ENCODE assay signal across 12 cellular contexts in genomic region chr11:1570531-1570895, GRCh38. TPM values are rescaled to one million over a fixed set of nuclear protein-coding genes. Genes with fewer than 3 reads are reported as not detected.
A peak's percentile ranks its signal among the peaks of the same experiment; 100 is the strongest.
DNase-seq lines count a peak whose midpoint lies in the region; ATAC-seq and TF ChIP-seq lines count a peak whose summit lies in the region.
"Had no signal": no experiment of that assay in that cellular context is flagged by ENCODE, and none has a peak within 500 bp of the region (broad histone marks: within the 10 kb centered on the region; RNA-seq: fewer than 3 reads in every experiment).

No MANE protein-coding gene starts in this region.

- CTCF ChIA-PET in activated CD8-positive, alpha-beta T cell treated with anti-CD3 and anti-CD28 coated beads, Interleukin-2, amount 10 ng/mL, durations not matched to agents 7 days and 5 days (lab: Charles Lee) = no interaction called here

- no peak overlapping the region for H4K8ac ChIP-seq in H9 (replicated peaks; ENCODE audit: insufficient read length, low read depth, low read length)

- ATAC-seq in activated CD8-positive, alpha-beta T cell treated with anti-CD3 and anti-CD28 coated beads, Interleukin-2, amount 10 ng/mL, durations not matched to agents 7 days and 5 days = no peak
- no peak for ATAC-seq in GM21423 (IDR thresholded peaks at IDR 0.05; ENCODE audit: unreplicated experiment)

- no peak overlapping the region for H3K56ac ChIP-seq in H9 (ENCODE audit: insufficient read length, low read depth, low read length)

- POLR2A ChIA-PET in activated CD8-positive, alpha-beta T cell treated with anti-CD3 and anti-CD28 coated beads, Interleukin-2, amount 10 ng/mL, durations not matched to agents 7 days and 5 days (lab: Charles Lee) = no interaction called here

- no peak overlapping the region for H3K14ac ChIP-seq in H9 (ENCODE audit: insufficient read depth, low read length)

- no peaks in the 10 kb centered on the region for H4K20me1 ChIP-seq in H9 (ENCODE audit: control insufficient read depth, insufficient read depth, insufficient read length)
- H4K20me1 ChIP-seq in hepatocyte (ENCODE audit: insufficient read depth, poor library complexity, severe bottlenecking) = peaks cover 42% of the 10 kb centered on the region

- H3T11ph ChIP-seq in H9 (ENCODE audit: low read length) = no peak overlapping the region

- H2BK5ac ChIP-seq in H9 (ENCODE audit: insufficient read length, low read length) = no peak overlapping the region

- H2BK120ac ChIP-seq in H9 (ENCODE audit: low read depth, low read length, poor library complexity, severe bottlenecking) = no peak overlapping the region

- H3K4me2 ChIP-seq in H9 (ENCODE audit: insufficient read depth, insufficient read length, low read length) = no peak overlapping the region
- H3K4me2 ChIP-seq in hepatocyte = peak overlapping the region; percentile 92

- no peaks in the 10 kb centered on the region for H3K36me3 Mint-ChIP-seq in H9 (ENCODE audit: insufficient read depth in 1 of 3, low read depth in 3 of 3)
- H3K36me3 Mint-ChIP-seq in activated CD8-positive, alpha-beta T cell treated with anti-CD3 and anti-CD28 coated beads, Interleukin-2, amount 10 ng/mL, durations not matched to agents 7 days and 5 days (ENCODE audit: low read depth) = no peaks in the 10 kb centered on the region

- peaks cover 25 to 46% of the 10 kb centered on the region in 2 experiments for H3K4me1 Mint-ChIP-seq in H9
- peaks cover 15% of the 10 kb centered on the region for H3K4me1 Mint-ChIP-seq in activated CD8-positive, alpha-beta T cell treated with anti-CD3 and anti-CD28 coated beads, Interleukin-2, amount 10 ng/mL, durations not matched to agents 7 days and 5 days (ENCODE audit: low read depth)

- no peak for TF ChIP-seq CTCF in H9 (conservative IDR thresholded peaks at IDR 0.05)
- TF ChIP-seq CTCF in hepatocyte (IDR thresholded peaks at IDR 0.05; ENCODE audit: poor library complexity) = no peak

- no peaks in the 10 kb centered on the region for H3K79me1 ChIP-seq in H9 (ENCODE audit: insufficient read depth, low read depth, low read length, poor library complexity, severe bottlenecking)

- H3K27ac ChIP-seq in H9 (ENCODE audit: insufficient read length, low read depth, low read length) = no peak overlapping the region
- H3K27ac ChIP-seq in hepatocyte = no peak overlapping the region
- H3K27ac ChIP-seq in skeletal muscle tissue (ENCODE audit: low read depth, low read length) = peak overlapping the region; percentile 73

- H2BK20ac ChIP-seq in H9 (ENCODE audit: low read depth, low read length, poor library complexity, severe bottlenecking) = no peak overlapping the region

- H4K91ac ChIP-seq in H9 (ENCODE audit: insufficient read length, low read depth, low read length) = no peak overlapping the region

- no peaks in the 10 kb centered on the region for H3K9me3 Mint-ChIP-seq in H9
- H3K9me3 Mint-ChIP-seq in activated CD8-positive, alpha-beta T cell treated with anti-CD3 and anti-CD28 coated beads, Interleukin-2, amount 10 ng/mL, durations not matched to agents 7 days and 5 days (ENCODE audit: insufficient read depth) = no peaks in the 10 kb centered on the region

- H2AK5ac ChIP-seq in H9 (ENCODE audit: insufficient read length, low read length) = no peak overlapping the region

- H3K4me1 ChIP-seq in H9 (ENCODE audit: insufficient read depth, low read length) (no peaks in the 10 kb centered on the region), hepatocyte (ENCODE audit: insufficient read depth) (peaks cover 17% of the 10 kb centered on the region), skeletal muscle tissue (ENCODE audit: control insufficient read depth in 3 of 3, insufficient read depth in 3 of 3, low read length in 3 of 3) (peaks cover 21 to 69% (median 68%) of the 10 kb centered on the region in 3 donors)

- DNase-seq in H9 (no peak), hepatocyte (ENCODE audit: low spot score) (no peak), NCI-H524 (lab: John Stamatoyannopoulos, UW) (no peak), EL (no peak)
- DNase-seq in activated CD8-positive, alpha-beta T cell treated with anti-CD3 and anti-CD28 coated beads, Interleukin-2, amount 10 ng/mL, durations not matched to agents 7 days and 5 days = no peak
- DNase-seq in stimulated activated CD4-positive, alpha-beta T cell treated with anti-CD3 and anti-CD28 coated beads, Interleukin-12 subunit alpha, Interleukin-12 subunit beta, amount 100 ng/mL, for 4 hours = no peak
- DNase-seq: activated gamma-delta T cell, NCI-H1930 had no signal

- H3K9me3 ChIP-seq in H9 (ENCODE audit: control insufficient read depth, low read depth, low read length) (no peaks in the 10 kb centered on the region), hepatocyte (ENCODE audit: low read depth) (no peaks in the 10 kb centered on the region), skeletal muscle tissue (ENCODE audit: control insufficient read depth in 3 of 3, low read length in 3 of 3) (no peaks in the 10 kb centered on the region)
- H3K9me3 ChIP-seq: ovary had no signal

- H3K27me3 ChIP-seq in H9 (ENCODE audit: insufficient read depth, low read length) = peaks cover 19% of the 10 kb centered on the region
- peaks cover 20% of the 10 kb centered on the region for H3K27me3 ChIP-seq in hepatocyte
- H3K27me3 ChIP-seq in skeletal muscle tissue (ENCODE audit: control insufficient read depth in 3 of 3, insufficient read depth in 3 of 3, low read length in 3 of 3) = peaks cover 0 to 4% (median 0%) of the 10 kb centered on the region in 3 donors
- H3K27me3 ChIP-seq: ovary had no signal

- no peak overlapping the region for H3K23ac ChIP-seq in H9 (ENCODE audit: insufficient read length, low read depth, low read length)

- no peaks in the 10 kb centered on the region for H3K36me3 ChIP-seq in hepatocyte (replicated peaks; ENCODE audit: insufficient read depth, low read depth)
- no peaks in the 10 kb centered on the region for H3K36me3 ChIP-seq in skeletal muscle tissue (ENCODE audit: control insufficient read depth in 3 of 3, insufficient read depth in 3 of 3, low read length in 3 of 3)
- H3K36me3 ChIP-seq: ovary had no signal

- H3K9me2 ChIP-seq in hepatocyte (replicated peaks; ENCODE audit: insufficient read depth) = no peaks in the 10 kb centered on the region

- H3K4me3 Mint-ChIP-seq in H9 = peak overlapping the region; percentile 44 to 63; a peak in 3 of 5 replicates
- peak overlapping the region; percentile 43 for H3K4me3 Mint-ChIP-seq in activated CD8-positive, alpha-beta T cell treated with anti-CD3 and anti-CD28 coated beads, Interleukin-2, amount 10 ng/mL, durations not matched to agents 7 days and 5 days

- H3K79me2 ChIP-seq in H9 (ENCODE audit: insufficient read depth, low read length) (no peaks in the 10 kb centered on the region), hepatocyte (peaks cover 20% of the 10 kb centered on the region)

- peaks cover 22% of the 10 kb centered on the region for H3K23me2 ChIP-seq in H9 (ENCODE audit: insufficient read length, low read depth, low read length, poor library complexity, severe bottlenecking)

- H3K9ac ChIP-seq in H9 (ENCODE audit: extremely low read depth, insufficient read length, low read length) (no peak overlapping the region), skeletal muscle tissue (ENCODE audit: low read depth in 1 of 3, low read length in 3 of 3) (peak overlapping the region in 2 of 3 donors; percentile 14 to 64)

- H4K5ac ChIP-seq in H9 (ENCODE audit: insufficient read length, low read depth, low read length) = no peak overlapping the region

- WGBS in H9 (ENCODE audit: extremely low coverage, insufficient read length, low lambda C conversion rate) = no CpG with 5 or more reads among the region's 8 CpGs
- WGBS in hepatocyte (ENCODE audit: low lambda C conversion rate, missing lambda C conversion rate) = 87% methylated on average over 7 of the region's 8 CpGs

- H3K4me3 ChIP-seq in hepatocyte = no peak overlapping the region
- H3K4me3 ChIP-seq in skeletal muscle tissue (ENCODE audit: low read length in 3 of 3) = peak overlapping the region in 1 of 3 donors; percentile 75

- H3K18ac ChIP-seq in H9 (ENCODE audit: insufficient read length, low read depth, low read length) = no peak overlapping the region

- H2BK15ac ChIP-seq in H9 (ENCODE audit: low read depth, low read length) = no peak overlapping the region

- H2AFZ ChIP-seq in H9 (ENCODE audit: low read length) (no peak overlapping the region), hepatocyte (no peak overlapping the region)

- no peak overlapping the region for H2BK12ac ChIP-seq in H9 (ENCODE audit: insufficient read length, low read depth, low read length)

- H3K4ac ChIP-seq in H9 (ENCODE audit: low read depth, low read length) = no peak overlapping the region

- H3K27ac Mint-ChIP-seq in H9 = no peak overlapping the region
- no peak overlapping the region for H3K27ac Mint-ChIP-seq in activated CD8-positive, alpha-beta T cell treated with anti-CD3 and anti-CD28 coated beads, Interleukin-2, amount 10 ng/mL, durations not matched to agents 7 days and 5 days

- H3K27me3 Mint-ChIP-seq in H9 (ENCODE audit: low read depth) = peaks cover 58% of the 10 kb centered on the region
- H3K27me3 Mint-ChIP-seq in activated CD8-positive, alpha-beta T cell treated with anti-CD3 and anti-CD28 coated beads, Interleukin-2, amount 10 ng/mL, durations not matched to agents 7 days and 5 days (ENCODE audit: low read depth) = peaks cover 27% of the 10 kb centered on the region

RNA-seq across cellular contexts. Expression of gene DUSP8, which starts 1.6 kb away (rescaled TPM):
- total RNA-seq in H9 (2021) (3.2 and 4.4 TPM in 2 replicates), hepatocyte (7.9 and 8.0 TPM in 2 replicates), skeletal muscle tissue (0.52 TPM)
- total RNA-seq in activated CD8-positive, alpha-beta T cell treated with anti-CD3 and anti-CD28 coated beads, Interleukin-2, amount 10 ng/mL, durations not matched to agents 7 days and 5 days = under 1 TPM; 0.13 TPM
- 13.0 and 17.7 TPM in 2 replicates for polyA plus RNA-seq in hepatocyte

RNA-seq across cellular contexts. Expression of gene KRTAP5-1, which starts 14.6 kb away (rescaled TPM):
- total RNA-seq in H9 (2021) = not detected in 2 replicates
- total RNA-seq in activated CD8-positive, alpha-beta T cell treated with anti-CD3 and anti-CD28 coated beads, Interleukin-2, amount 10 ng/mL, durations not matched to agents 7 days and 5 days = not detected
- not detected in 2 replicates for total RNA-seq in hepatocyte
- polyA plus RNA-seq in hepatocyte = 0.28 TPM in 1 of 2 replicates, not detected in the other
- total RNA-seq in skeletal muscle tissue = not detected
- total RNA-seq: ovary, SK-MEL-5 had no signal
- polyA plus RNA-seq: ovary had no signal

RNA-seq across cellular contexts. Expression of gene KRTAP5-2, which starts 27.6 kb away (rescaled TPM):
- total RNA-seq in H9 (2021) (not detected in 2 replicates), hepatocyte (not detected in 2 replicates), skeletal muscle tissue (not detected)
- not detected for total RNA-seq in activated CD8-positive, alpha-beta T cell treated with anti-CD3 and anti-CD28 coated beads, Interleukin-2, amount 10 ng/mL, durations not matched to agents 7 days and 5 days
- polyA plus RNA-seq in hepatocyte = not detected in 2 replicates
- total RNA-seq: ovary had no signal
- polyA plus RNA-seq: ovary had no signal

RNA-seq across cellular contexts. Expression of gene KRTAP5-3, which starts 37.8 kb away (rescaled TPM):
- total RNA-seq in H9 (2021) = not detected in 2 replicates
- total RNA-seq in activated CD8-positive, alpha-beta T cell treated with anti-CD3 and anti-CD28 coated beads, Interleukin-2, amount 10 ng/mL, durations not matched to agents 7 days and 5 days = not detected
- total RNA-seq in hepatocyte = not detected in 2 replicates
- not detected in 2 replicates for polyA plus RNA-seq in hepatocyte
- total RNA-seq in skeletal muscle tissue = not detected
- total RNA-seq: ovary, SK-MEL-5 had no signal
- polyA plus RNA-seq: ovary had no signal

RNA-seq across cellular contexts. Expression of gene KRTAP5-4, which starts 51.4 kb away (rescaled TPM):
- total RNA-seq in H9 (2021) (not detected in 2 replicates), hepatocyte (not detected in 2 replicates), skeletal muscle tissue (not detected)
- total RNA-seq in activated CD8-positive, alpha-beta T cell treated with anti-CD3 and anti-CD28 coated beads, Interleukin-2, amount 10 ng/mL, durations not matched to agents 7 days and 5 days = not detected
- polyA plus RNA-seq in hepatocyte = not detected in 2 replicates
- total RNA-seq: ovary, SK-MEL-5 had no signal
- polyA plus RNA-seq: ovary had no signal
